ENCODE assay signal across 23 cellular contexts in genomic region chr20:49353348-49353747, GRCh38.
"Had no signal": no experiment of that assay in that cellular context is flagged by ENCODE, and none has a peak within 500 bp of the region (broad histone marks: within the 10 kb centered on the region; RNA-seq: fewer than 3 reads in every experiment).

No MANE protein-coding gene starts in this region.

- H3K4me2 ChIP-seq: KMS-11, PC-9 had no signal

- H3K9me3 ChIP-seq: MG63 had no signal

- H3K9ac ChIP-seq: KMS-11 had no signal

- DNase-seq: activated B cell treated with CpG ODN at 0.5 μM for 24 hours; activated CD4-positive, alpha-beta memory T cell treated with anti-CD3 and anti-CD28 coated beads for 36 hours; activated CD4-positive, alpha-beta T cell treated with anti-CD3 and anti-CD28 coated beads for 1 hour; activated CD4-positive, alpha-beta T cell treated with anti-CD3 and anti-CD28 coated beads, Interleukin-2, amount 10 ng/mL, durations not matched to agents 24 days and 14 days; activated CD8-positive, alpha-beta memory T cell treated with anti-CD3 and anti-CD28 coated beads for 24 hours; activated effector memory CD4-positive, alpha-beta T cell treated with anti-CD3 and anti-CD28 coated beads, Interleukin-2, amount 50 U/mL, for 16 hours; activated naive CD4-positive, alpha-beta T cell treated with Interleukin-2 at 50 U/mL for 16 hours; activated T-cell treated with anti-CD3 and anti-CD28 coated beads, Interleukin-2, amount 50 U/mL, for 4 hours; central memory CD4-positive, alpha-beta T cell; MG63; MV-4-11; NCI-H1105 treated with DMSO at 0.1 percent for 48 hours; NCI-H1436 treated with DMSO at 0.1 percent for 48 hours; NCI-H187; NCI-H2081; NCI-H2171; NCI-H345; NCI-H510A; NCI-H526 treated with DMSO at 0.1 percent for 48 hours; PC-9; SHP77 treated with DMSO at 0.1 percent for 48 hours had no signal

- H3K27me3 ChIP-seq: MG63 had no signal

- H3K27ac ChIP-seq: KMS-11, PC-9 had no signal

- H3K4me3 ChIP-seq: MG63, PC-9 had no signal

- H2AFZ ChIP-seq: PC-9 had no signal

- H3K36me3 ChIP-seq: MG63 had no signal

- FAIRE-seq: astrocyte had no signal

- ATAC-seq: activated T-cell treated with anti-CD3 and anti-CD28 coated beads, Interleukin-2, amount 50 U/mL, for 4 hours had no signal
